In genomic region chr18:63161032-63161727, GRCh38 we compare ENCODE assay signal across 8 cellular contexts.
DNase-seq lines count a peak whose midpoint lies in the region; ATAC-seq and TF ChIP-seq lines count a peak whose summit lies in the region.

No MANE protein-coding gene starts in this region.

- no peaks in the 10 kb centered on the region for H3K79me1 ChIP-seq in neuronal stem cell (ENCODE audit: low read depth, low read length)

- H3K27me3 ChIP-seq in esophagus squamous epithelium (no peaks in the 10 kb centered on the region), tibial artery (no peaks in the 10 kb centered on the region), neuronal stem cell (ENCODE audit: control insufficient read depth in 3 of 3, insufficient read depth in 3 of 3, low read depth in 1 of 3, low read length in 3 of 3) (no peaks in the 10 kb centered on the region)

- H3K4me1 ChIP-seq in esophagus squamous epithelium (peaks cover 16 to 69% (median 20%) of the 10 kb centered on the region in 3 donors), tibial artery (peaks cover 0 to 69% (median 63%) of the 10 kb centered on the region in 4 donors), neuronal stem cell (ENCODE audit: control insufficient read depth in 2 of 2, insufficient read depth in 1 of 2, low read depth in 1 of 2, low read length in 2 of 2) (peaks cover 0 to 2% of the 10 kb centered on the region in 2 donors)

- H3K4me2 ChIP-seq in neuronal stem cell (ENCODE audit: insufficient read depth, low read length, poor library complexity, severe bottlenecking): no peak overlapping the region

- no peaks in the 10 kb centered on the region for H3K36me3 ChIP-seq in esophagus squamous epithelium
- H3K36me3 ChIP-seq in tibial artery: no peaks in the 10 kb centered on the region
- H3K36me3 ChIP-seq in neuronal stem cell (replicated peaks in 1 of 2; ENCODE audit: control insufficient read depth in 2 of 2, insufficient read depth in 2 of 2, low read length in 2 of 2): no peaks in the 10 kb centered on the region

- H3K9ac ChIP-seq in neuronal stem cell (ENCODE audit: low read depth, low read length, poor library complexity): no peak overlapping the region

- WGBS in esophagus squamous epithelium, 2 donors: 29 to 52% methylated on average over 6 of the region's 6 CpGs
- no CpG with 5 or more reads among the region's 6 CpGs for WGBS in neuronal stem cell (ENCODE audit: extremely low coverage in 2 of 2, insufficient read length in 2 of 2, insufficient replicate concordance in 1 of 2), 2 donors

- no peak overlapping the region for H2BK12ac ChIP-seq in neuronal stem cell (ENCODE audit: low read length)

- ATAC-seq in GM21529 (IDR thresholded peaks at IDR 0.05; ENCODE audit: unreplicated experiment): peak; percentile 24

- H3K4ac ChIP-seq in neuronal stem cell (ENCODE audit: low read length): no peak overlapping the region

- H4K8ac ChIP-seq in neuronal stem cell (ENCODE audit: low read depth, low read length): no peak overlapping the region

- no peak overlapping the region for H3K18ac ChIP-seq in neuronal stem cell (ENCODE audit: low read length)

- TF ChIP-seq CTCF in GM12864 (IDR thresholded peaks at IDR 0.05; ENCODE audit: low read depth, low read length, missing control alignments): no peak
- TF ChIP-seq CTCF in esophagus squamous epithelium (IDR thresholded peaks at IDR 0.05): no peak
- no peak for TF ChIP-seq CTCF in tibial artery (IDR thresholded peaks at IDR 0.05)

- H3K23ac ChIP-seq in neuronal stem cell (ENCODE audit: low read depth, low read length, poor library complexity): no peak overlapping the region

- peak overlapping the region; percentile 46 for H3K4me3 ChIP-seq in GM12864 (ENCODE audit: low read depth, low read length)
- peak overlapping the region in 1 of 4 donors; percentile 13 for H3K4me3 ChIP-seq in esophagus squamous epithelium
- H3K4me3 ChIP-seq in tibial artery: no peak overlapping the region
- H3K4me3 ChIP-seq in neuronal stem cell (ENCODE audit: low read length in 2 of 2): no peak overlapping the region

- H3K9me3 ChIP-seq in esophagus squamous epithelium: no peaks in the 10 kb centered on the region
- no peaks in the 10 kb centered on the region for H3K9me3 ChIP-seq in tibial artery
- H3K9me3 ChIP-seq in neuronal stem cell (replicated peaks in 1 of 2; ENCODE audit: control insufficient read depth in 2 of 2, insufficient read depth in 1 of 2, low read depth in 1 of 2, low read length in 2 of 2): no peaks in the 10 kb centered on the region

- intact Hi-C loops in esophagus squamous epithelium (cut with DNase I) (no loop called here), tibial artery (cut with DNase I; ENCODE audit: low total_unique reads) (no loop called here)

- H3K27ac ChIP-seq in esophagus squamous epithelium: peak overlapping the region; percentile 55 to 88 (median 75)
- peak overlapping the region; percentile 76 to 79 for H3K27ac ChIP-seq in tibial artery
- H3K27ac ChIP-seq in neuronal stem cell (replicated peaks; ENCODE audit: low read length): no peak overlapping the region

- H2AFZ ChIP-seq in neuronal stem cell (ENCODE audit: low read length): no peak overlapping the region

- H2BK120ac ChIP-seq in neuronal stem cell (ENCODE audit: low read depth, low read length): no peak overlapping the region

- H3K14ac ChIP-seq in neuronal stem cell (ENCODE audit: low read length): no peak overlapping the region

- no peak overlapping the region for H2BK5ac ChIP-seq in neuronal stem cell (ENCODE audit: low read length)

- H4K91ac ChIP-seq in neuronal stem cell (ENCODE audit: low read depth, low read length, poor library complexity): no peak overlapping the region

- TF ChIP-seq POLR2A in esophagus squamous epithelium (IDR thresholded peaks at IDR 0.05): no peak

- peak; percentile 91 for DNase-seq in GM12864 (ENCODE audit: low read depth)
- peak; percentile 60 for DNase-seq in RPMI8226
- no peak for DNase-seq in esophagus squamous epithelium (lab: John Stamatoyannopoulos, UW)
- no peak for DNase-seq in tibial artery
- DNase-seq in neuronal stem cell (ENCODE audit: low spot score): no peak
- DNase-seq in NCI-H1930 (lab: John Stamatoyannopoulos, UW): no peak
- DNase-seq in HK-2 (ENCODE audit: unreplicated experiment): no peak

- H2AK5ac ChIP-seq in neuronal stem cell (ENCODE audit: low read depth, low read length): no peak overlapping the region

- no peak overlapping the region for H2BK15ac ChIP-seq in neuronal stem cell (ENCODE audit: low read length)

Comparison
In these comparisons a context has a peak if more than half of its experiments do, and no peak if none do; other contexts are left out.
1. DNase-seq: peak in GM12864 (single experiment) and RPMI8226 (single experiment); none in esophagus squamous epithelium (single experiment), tibial artery (0 of 2), neuronal stem cell (single experiment), NCI-H1930 (0 of 2) and HK-2 (single experiment).